ENCODE assay signal across 18 cellular contexts in the genomic region with DNA sequence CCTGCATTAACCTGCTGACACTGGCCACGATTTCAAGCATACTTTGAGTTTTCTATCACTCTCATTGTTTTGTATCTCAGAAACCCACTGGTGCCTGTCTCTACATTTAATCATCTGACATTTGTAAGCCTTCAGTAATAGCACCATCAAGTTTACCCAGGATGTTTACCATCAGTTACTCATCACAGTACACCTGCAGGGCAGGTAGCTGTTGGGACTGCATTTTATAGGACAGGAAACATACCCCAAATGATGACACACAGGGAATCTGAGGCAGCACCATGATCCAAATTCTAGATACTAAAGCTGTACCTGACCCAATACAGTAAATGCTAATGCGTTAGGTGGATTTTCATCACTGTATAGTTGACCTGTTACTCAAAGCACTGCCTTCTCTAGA.
"Had no signal": no experiment of that assay in that cellular context is flagged by ENCODE, and none has a peak within 500 bp of the region (broad histone marks: within the 10 kb centered on the region; RNA-seq: fewer than 3 reads in every experiment).

No MANE protein-coding gene starts in this region.

- H3K27me3 ChIP-seq: body of pancreas, gastrocnemius medialis, heart left ventricle, ovary, sigmoid colon had no signal

- H3K27ac Mint-ChIP-seq: activated naive CD8-positive, alpha-beta T cell treated with anti-CD3 and anti-CD28 coated beads for 36 hours; immature natural killer cell; naive thymus-derived CD4-positive, alpha-beta T cell; type B pancreatic cell had no signal

- H3K4me3 ChIP-seq: body of pancreas, coronary artery, gastrocnemius medialis, heart left ventricle, ovary, sigmoid colon, spleen had no signal

- H3K4me3 Mint-ChIP-seq: activated naive CD8-positive, alpha-beta T cell treated with anti-CD3 and anti-CD28 coated beads for 36 hours; immature natural killer cell; naive thymus-derived CD4-positive, alpha-beta T cell; stimulated activated naive CD8-positive, alpha-beta T cell treated with anti-CD3 and anti-CD28 coated beads, Interleukin-15, amount 100 ng/mL, for 72 hours; type B pancreatic cell had no signal

- H3K27ac ChIP-seq: body of pancreas, heart left ventricle, ovary, sigmoid colon, spleen had no signal

- ATAC-seq: body of pancreas; gastrocnemius medialis; heart left ventricle; naive thymus-derived CD4-positive, alpha-beta T cell; stimulated activated naive CD8-positive, alpha-beta T cell treated with anti-CD3 and anti-CD28 coated beads, Interleukin-15, amount 100 ng/mL, for 72 hours had no signal

- H3K27me3 Mint-ChIP-seq: type B pancreatic cell had no signal

- H3K4me1 Mint-ChIP-seq: activated naive CD8-positive, alpha-beta T cell treated with anti-CD3 and anti-CD28 coated beads for 36 hours; immature natural killer cell; naive thymus-derived CD4-positive, alpha-beta T cell; stimulated activated naive CD8-positive, alpha-beta T cell treated with anti-CD3 and anti-CD28 coated beads, Interleukin-15, amount 100 ng/mL, for 72 hours had no signal

- H3K36me3 Mint-ChIP-seq: activated naive CD8-positive, alpha-beta T cell treated with anti-CD3 and anti-CD28 coated beads for 36 hours; immature natural killer cell; naive thymus-derived CD4-positive, alpha-beta T cell; type B pancreatic cell had no signal

- H3K9me3 Mint-ChIP-seq: activated naive CD8-positive, alpha-beta T cell treated with anti-CD3 and anti-CD28 coated beads for 36 hours; naive thymus-derived CD4-positive, alpha-beta T cell; stimulated activated naive CD8-positive, alpha-beta T cell treated with anti-CD3 and anti-CD28 coated beads, Interleukin-15, amount 100 ng/mL, for 72 hours; type B pancreatic cell had no signal

- H3K9me3 ChIP-seq: body of pancreas, gastrocnemius medialis, heart left ventricle, ovary, sigmoid colon, spleen had no signal

- H3K4me1 ChIP-seq: spleen had no signal

- H3K36me3 ChIP-seq: gastrocnemius medialis, heart left ventricle, ovary, sigmoid colon, spleen had no signal

- DNase-seq: activated CD4-positive, alpha-beta T cell treated with anti-CD3 and anti-CD28 coated beads, Interleukin-2, amount 50 U/mL, for 1 hour; activated CD4-positive, CD25-positive, alpha-beta regulatory T cell; activated CD8-positive, alpha-beta memory T cell treated with anti-CD3 and anti-CD28 coated beads for 24 hours; activated naive CD8-positive, alpha-beta T cell treated with anti-CD3 and anti-CD28 coated beads for 36 hours; amygdala; central memory CD4-positive, alpha-beta T cell; effector CD4-positive, alpha-beta T cell; gastrocnemius medialis; heart left ventricle; immature natural killer cell; naive thymus-derived CD4-positive, alpha-beta T cell; ovary; sigmoid colon; spleen; stimulated activated naive CD8-positive, alpha-beta T cell treated with anti-CD3 and anti-CD28 coated beads, Interleukin-15, amount 100 ng/mL, for 72 hours had no signal
